8 cellular contexts compared by ENCODE assay signal in the genomic region with DNA sequence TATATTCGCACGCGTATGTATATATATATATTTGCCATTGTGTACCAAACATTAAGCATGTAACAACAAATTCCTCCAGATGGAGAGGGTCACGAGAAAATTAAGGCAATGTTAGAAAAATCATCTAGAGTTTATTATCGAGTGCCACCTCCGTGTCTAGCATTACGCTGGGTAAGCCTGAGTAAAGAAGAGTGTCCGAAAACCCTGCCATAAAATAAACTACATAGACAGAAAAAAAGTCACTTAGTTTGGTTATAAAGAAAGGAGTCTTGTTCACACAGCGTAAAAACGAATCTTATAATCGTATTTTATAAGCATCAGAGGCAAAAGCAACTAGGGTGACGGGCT. TPM values are rescaled to one million over a fixed set of nuclear protein-coding genes. Genes with fewer than 3 reads are reported as not detected.
DNase-seq lines count a peak whose midpoint lies in the region; FAIRE-seq and TF ChIP-seq lines count a peak whose summit lies in the region.

No MANE protein-coding gene starts in this region.

- H3K4ac ChIP-seq in mesendoderm (ENCODE audit: low read depth, low read length) = peak overlapping the region; percentile 25

- no peaks in the 10 kb centered on the region for H3K27me3 ChIP-seq in bronchial epithelial cell (ENCODE audit: control insufficient read depth, insufficient read depth, low read length)
- no peaks in the 10 kb centered on the region for H3K27me3 ChIP-seq in mesendoderm (ENCODE audit: insufficient read depth, low read length, poor library complexity)
- no peaks in the 10 kb centered on the region for H3K27me3 ChIP-seq in vagina

- H3K79me1 ChIP-seq in mesendoderm (ENCODE audit: low read length) = peaks cover 4% of the 10 kb centered on the region

- H4K8ac ChIP-seq in mesendoderm (ENCODE audit: low read depth, low read length) = no peak overlapping the region

- H2AK5ac ChIP-seq in mesendoderm (ENCODE audit: low read length) = no peak overlapping the region

- H2BK120ac ChIP-seq in mesendoderm (ENCODE audit: low read depth, low read length) = no peak overlapping the region

- intact Hi-C loops in vagina (cut with DNase I) = no loop called here

- peaks cover 5% of the 10 kb centered on the region for H3K36me3 Mint-ChIP-seq in activated naive CD4-positive, alpha-beta T cell treated with anti-CD3 and anti-CD28 coated beads, Interleukin-2, amount 10 ng/mL, durations not matched to agents 7 days and 5 days

- H3K4me3 ChIP-seq in bronchial epithelial cell (ENCODE audit: low read depth, low read length) = peak overlapping the region; percentile 99
- H3K4me3 ChIP-seq in mesendoderm (ENCODE audit: low read length) = peak overlapping the region; percentile 81
- peak overlapping the region; percentile 71 to 96 for H3K4me3 ChIP-seq in vagina

- peak overlapping the region; percentile 86 for H3K27ac Mint-ChIP-seq in activated naive CD4-positive, alpha-beta T cell treated with anti-CD3 and anti-CD28 coated beads, Interleukin-2, amount 10 ng/mL, durations not matched to agents 7 days and 5 days

- in situ Hi-C loops in GM13977 (cut with MboI; ENCODE audit: low pct_unique_long_range_greater_than_20kb, low sequenced_read_pairs, unreplicated experiment) = no loop called here

- H3K36me3 ChIP-seq in bronchial epithelial cell (ENCODE audit: control insufficient read depth, insufficient read depth, low read length) = no peaks in the 10 kb centered on the region
- H3K36me3 ChIP-seq in mesendoderm (ENCODE audit: control insufficient read depth, insufficient read depth, low read length) = no peaks in the 10 kb centered on the region
- H3K36me3 ChIP-seq in vagina = no peaks in the 10 kb centered on the region

- H2BK5ac ChIP-seq in mesendoderm (ENCODE audit: low read length) = no peak overlapping the region

- FAIRE-seq in bronchial epithelial cell (lab: Jason Lieb, UNC) = no peak

- WGBS in mesendoderm (ENCODE audit: extremely low coverage, insufficient coverage, low lambda C conversion rate) = no CpG with 5 or more reads among the region's 12 CpGs

- no peak for TF ChIP-seq POLR2A in vagina (IDR thresholded peaks at IDR 0.05)

- H2BK15ac ChIP-seq in mesendoderm (replicated peaks; ENCODE audit: low read depth) = no peak overlapping the region

- peaks cover 40% of the 10 kb centered on the region for H3K4me1 Mint-ChIP-seq in activated naive CD4-positive, alpha-beta T cell treated with anti-CD3 and anti-CD28 coated beads, Interleukin-2, amount 10 ng/mL, durations not matched to agents 7 days and 5 days

- no peak overlapping the region for H3K18ac ChIP-seq in mesendoderm (ENCODE audit: low read length)

- H3K79me2 ChIP-seq in mesendoderm (ENCODE audit: control insufficient read depth, insufficient read depth, low read length) = peaks cover 3% of the 10 kb centered on the region

- peaks cover 9% of the 10 kb centered on the region for H3K27me3 Mint-ChIP-seq in activated naive CD4-positive, alpha-beta T cell treated with anti-CD3 and anti-CD28 coated beads, Interleukin-2, amount 10 ng/mL, durations not matched to agents 7 days and 5 days

- CTCF ChIA-PET in activated naive CD4-positive, alpha-beta T cell treated with anti-CD3 and anti-CD28 coated beads, Interleukin-2, amount 10 ng/mL, durations not matched to agents 7 days and 5 days (lab: Charles Lee) = interaction anchor here (0.9 to 1.9 kb wide), 4 partner anchors 13 to 134 kb away, joined by 3 to 9 read pairs (median 4); a partner anchor contains a TSS

- no peak overlapping the region for H4K5ac ChIP-seq in mesendoderm (ENCODE audit: low read length)

- no peaks in the 10 kb centered on the region for H3K9me3 ChIP-seq in vagina

- no peak for TF ChIP-seq CTCF in bronchial epithelial cell (IDR thresholded peaks at IDR 0.05; ENCODE audit: insufficient read depth, low read length, severe bottlenecking)
- no peak for TF ChIP-seq CTCF in vagina (IDR thresholded peaks at IDR 0.05)
- TF ChIP-seq CTCF in GM13977 (IDR thresholded peaks at IDR 0.05; ENCODE audit: extremely low read depth, insufficient read depth, missing control alignments) = no peak

- DNase-seq in activated naive CD4-positive, alpha-beta T cell treated with anti-CD3 and anti-CD28 coated beads, Interleukin-2, amount 10 ng/mL, durations not matched to agents 7 days and 5 days = no peak
- DNase-seq in activated naive CD4-positive, alpha-beta T cell treated with anti-CD3 and anti-CD28 coated beads, Interleukin-2, amount 50 U/mL, for 16 hours = no peak
- DNase-seq in bronchial epithelial cell (ENCODE audit: low read depth) (no peak), mesendoderm (no peak), vagina (ENCODE audit: extremely low spot score in 2 of 2) (no peak), SW480 (ENCODE audit: low spot score) (no peak), NCI-H1436 treated with DMSO at 0.1 percent for 48 hours (lab: John Stamatoyannopoulos, UW) (no peak), GM13977 (ENCODE audit: low spot score) (no peak)

- peak overlapping the region; percentile 88 for H3K56ac ChIP-seq in mesendoderm (ENCODE audit: low read length)

- no peaks in the 10 kb centered on the region for H3K4me1 ChIP-seq in mesendoderm (ENCODE audit: control insufficient read depth, low read depth, low read length)
- peaks cover 32% of the 10 kb centered on the region for H3K4me1 ChIP-seq in vagina

- H3K4me3 Mint-ChIP-seq in activated naive CD4-positive, alpha-beta T cell treated with anti-CD3 and anti-CD28 coated beads, Interleukin-2, amount 10 ng/mL, durations not matched to agents 7 days and 5 days = peak overlapping the region; percentile 100

- peak overlapping the region; percentile 88 for H3K9ac ChIP-seq in mesendoderm (ENCODE audit: low read length)

- H3K23ac ChIP-seq in mesendoderm (ENCODE audit: low read length) = no peak overlapping the region

- peak overlapping the region; percentile 52 for H3K4me2 ChIP-seq in mesendoderm (ENCODE audit: low read length)

- H3K9me3 Mint-ChIP-seq in activated naive CD4-positive, alpha-beta T cell treated with anti-CD3 and anti-CD28 coated beads, Interleukin-2, amount 10 ng/mL, durations not matched to agents 7 days and 5 days = no peaks in the 10 kb centered on the region

- H3K27ac ChIP-seq in mesendoderm (ENCODE audit: low read depth, low read length) = peak overlapping the region; percentile 20
- H3K27ac ChIP-seq in vagina = peak overlapping the region; percentile 92

RNA-seq across cellular contexts. Expression of a gene that starts 0.6 kb away (rescaled TPM):
- total RNA-seq in bronchial epithelial cell (40.3 and 41.6 TPM in 2 replicates), vagina (46.2 TPM)
- polyA plus RNA-seq in mesendoderm (2013, experiment 1 of 2) = 20.1 TPM
- polyA plus RNA-seq in mesendoderm (2013, experiment 2 of 2) = 20.8 TPM
